Comparison of ENCODE assay signal across 8 cellular contexts in genomic region chr20:56400001-56400640, GRCh38. TPM values are rescaled to one million over a fixed set of nuclear protein-coding genes. Genes with fewer than 3 reads are reported as not detected.
DNase-seq lines count a peak whose midpoint lies in the region; ATAC-seq and TF ChIP-seq lines count a peak whose summit lies in the region.

No MANE protein-coding gene starts in this region.

- H3K4me1 Mint-ChIP-seq in T-cell (peaks cover 10 to 22% (median 21%) of the 10 kb centered on the region in 3 donors), brain (peaks cover 29% of the 10 kb centered on the region)

- H3K9me3 Mint-ChIP-seq in T-cell: no peaks in the 10 kb centered on the region
- no peaks in the 10 kb centered on the region for H3K9me3 Mint-ChIP-seq in brain

- POLR2A ChIA-PET in T-cell (lab: Charles Lee): no interaction called here

- DNase-seq in D341Med (ENCODE audit: low spot score) (peak; percentile 53), NAMALWA (ENCODE audit: low spot score) (peak; percentile 75), T-cell (peak in 31 of 34 experiments; percentile 12 to 73 (median 57)), kidney glomerular epithelial cell (lab: John Stamatoyannopoulos, UW) (peak; percentile 16)
- peak; percentile 61 for DNase-seq in stimulated activated CD8-positive, alpha-beta memory T cell treated with anti-CD3 and anti-CD28 coated beads, Interleukin-12 subunit alpha, Interleukin-12 subunit beta, amount 100 ng/mL, for 1 hour (ENCODE audit: low read depth)

- peak; percentile 58 to 82 for TF ChIP-seq CTCF in brain (conservative IDR thresholded peaks at IDR 0.05)

- H3K27ac Mint-ChIP-seq in T-cell: no peak overlapping the region
- H3K27ac Mint-ChIP-seq in brain: peak overlapping the region in 2 of 5 experiments; percentile 31 to 71

- H3K36me3 Mint-ChIP-seq in T-cell (peaks cover 53% of the 10 kb centered on the region), brain (peaks cover 87% of the 10 kb centered on the region)

- H3K27me3 Mint-ChIP-seq in T-cell (no peaks in the 10 kb centered on the region), brain (no peaks in the 10 kb centered on the region)

- CTCF ChIA-PET in T-cell (lab: Charles Lee): interaction anchor here (1.0 to 1.3 kb wide), 5 partner anchors 8 to 116 kb away, joined by 3 to 6 read pairs (median 3); partner anchors contain the start of genes AURKA (in 1 of the 2) and CSTF1 (in 1 of the 2)

- ATAC-seq in GM21528 (IDR thresholded peaks at IDR 0.05; ENCODE audit: low FRiP score, unreplicated experiment) (peak; percentile 65), T-cell (replicated peaks in 1 of 4) (peak; percentile 65 to 78 (median 68)), HG03457 (IDR thresholded peaks at IDR 0.05; ENCODE audit: unreplicated experiment) (no peak)

- H3K4me3 Mint-ChIP-seq in T-cell (no peak overlapping the region), brain (peak overlapping the region in 2 of 5 experiments; percentile 12 to 45)

RNA-seq across cellular contexts. Expression of gene CSTF1, which starts 7.7 kb away (rescaled TPM):
- 10 to 100 TPM; 17.3 to 47.7 (median 41.9) TPM for total RNA-seq in T-cell
- 27.0 TPM for polyA plus RNA-seq in brain (ENCODE audit: insufficient read depth, low read depth, low replicate concordance)

RNA-seq across cellular contexts. Expression of gene AURKA, which starts 8.1 kb away (rescaled TPM):
- 1 to 10 TPM; 1.3 to 2.3 (median 2.0) TPM for total RNA-seq in T-cell
- 26.3 TPM for polyA plus RNA-seq in brain (ENCODE audit: insufficient read depth, low read depth, low replicate concordance)

RNA-seq across cellular contexts. Expression of gene CASS4, which starts 11.9 kb away (rescaled TPM):
- total RNA-seq in T-cell: 10 to 100 TPM in 3 of 5 donors, 1 to 10 TPM in 2; 8.0 to 13.8 (median 11.2) TPM
- polyA plus RNA-seq in brain (ENCODE audit: insufficient read depth, low read depth, low replicate concordance): 1.0 TPM

RNA-seq across cellular contexts. Expression of gene FAM210B, which starts 41.3 kb away (rescaled TPM):
- total RNA-seq in T-cell: 10 to 100 TPM; 17.2 to 23.9 (median 20.4) TPM
- polyA plus RNA-seq in brain (ENCODE audit: insufficient read depth, low read depth, low replicate concordance): 191 TPM

Comparison
In these comparisons a context has a peak if more than half of its experiments do, and no peak if none do; other contexts are left out.
1. DNase-seq: peak in every context shown above with its lines; median percentile 75 in NAMALWA; 61 in stimulated activated CD8-positive, alpha-beta memory T cell treated with anti-CD3 and anti-CD28 coated beads, Interleukin-12 subunit alpha, Interleukin-12 subunit beta, amount 100 ng/mL, for 1 hour; 57 in T-cell; 53 in D341Med; 16 in kidney glomerular epithelial cell.